8 cellular contexts compared by ENCODE assay signal in the genomic region with DNA sequence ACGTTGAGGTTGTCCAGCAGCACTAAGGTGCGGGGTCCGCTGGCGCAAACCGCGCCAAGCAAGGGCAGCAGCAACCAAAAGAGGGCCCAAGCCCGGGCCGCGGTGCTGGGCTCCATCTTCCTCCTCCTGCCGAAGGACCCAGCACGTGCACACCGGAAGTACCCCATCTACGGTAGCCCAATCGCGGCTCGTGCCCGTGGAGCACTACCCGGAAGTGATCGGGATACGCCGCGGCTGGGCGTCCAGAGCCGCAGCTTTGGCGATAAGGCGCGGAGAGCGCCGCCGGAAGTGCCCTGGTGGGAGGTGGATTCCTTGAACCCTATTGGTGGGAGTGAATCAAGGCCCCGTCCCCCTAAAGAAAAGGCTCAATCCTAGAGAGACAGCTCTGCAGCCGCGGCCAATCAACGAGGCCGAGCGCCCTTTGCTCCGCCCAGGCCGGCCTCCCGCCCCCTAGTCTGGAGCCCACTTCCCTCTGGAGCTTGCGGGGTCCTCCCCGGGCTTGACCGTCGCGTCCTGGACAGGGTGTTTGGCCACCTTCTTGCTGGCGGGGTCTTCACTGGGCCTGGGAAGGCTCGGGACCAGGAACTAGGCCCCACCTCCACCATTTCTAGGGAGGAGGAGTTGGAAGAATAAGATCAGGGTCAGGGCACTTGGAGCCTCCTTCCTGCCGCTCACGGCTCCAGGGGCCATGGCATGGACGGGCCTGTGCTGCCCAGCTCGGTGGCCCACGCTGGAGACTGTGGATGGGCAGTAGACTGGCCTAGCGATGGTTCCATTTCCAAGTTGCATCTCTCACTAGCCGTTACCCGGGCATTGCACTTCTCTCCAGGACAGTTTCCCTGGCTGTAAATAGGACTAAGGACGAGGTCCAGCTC. TPM values are rescaled to one million over a fixed set of nuclear protein-coding genes. Genes with fewer than 3 reads are reported as not detected.
DNase-seq lines count a peak whose midpoint lies in the region; ATAC-seq and TF ChIP-seq lines count a peak whose summit lies in the region.

A gene (minus strand): TSS at position 135 of the 875 bp plus-strand sequence. CDS start 19 bp downstream, at position 116.

- DNase-seq in C1 segment of cervical spinal cord (lab: John Stamatoyannopoulos, UW) (peak; percentile 52 to 99 (median 95)), NCI-H748 (lab: John Stamatoyannopoulos, UW; ENCODE audit: unreplicated experiment) (peak; percentile 98), left lung (peak; percentile 96 to 98)
- DNase-seq in activated CD4-positive, alpha-beta T cell treated with anti-CD3 and anti-CD28 coated beads, Interleukin-2, amount 50 U/mL, for 24 hours (ENCODE audit: low read depth in 1 of 2, low spot score in 1 of 2), result peak; percentile 84 to 95
- peak; percentile 94 for DNase-seq in stimulated activated CD4-positive, alpha-beta T cell treated with anti-CD3 and anti-CD28 coated beads, Interleukin-4, amount 100 ng/mL, for 1 hour

- peak within 1 kb of the TSS; percentile 68 to 94 for H3K4me3 ChIP-seq in left lung

- H3K4me1 ChIP-seq in left lung, result peaks cover 13 to 28% of the 10 kb centered on the region in 2 donors

- peak; percentile 97 for ATAC-seq in GM19328 (IDR thresholded peaks at IDR 0.05; ENCODE audit: unreplicated experiment)
- peak; percentile 94 for ATAC-seq in HG03521 (IDR thresholded peaks at IDR 0.05; ENCODE audit: unreplicated experiment)
- peak; percentile 98 for ATAC-seq in left lung

- H3K27ac Mint-ChIP-seq in dendritic cell treated with granulocyte-macrophage colony-stimulating factor and Interleukin-4, amounts not matched to agents 40 ng/mL and 50 ng/mL, for 4 days, result peak within 1 kb of the TSS; percentile 96

- no peaks in the 10 kb centered on the region for H3K27me3 ChIP-seq in left lung

- intact Hi-C loops in dendritic cell treated with granulocyte-macrophage colony-stimulating factor and Interleukin-4, amounts not matched to agents 40 ng/mL and 50 ng/mL, for 4 days (cut with micrococcal nuclease), result no loop called here
- intact Hi-C loops in left lung (cut with DNase I), result no loop called here

- H3K9me3 ChIP-seq in left lung, result no peaks in the 10 kb centered on the region

- H3K4me3 Mint-ChIP-seq in dendritic cell treated with granulocyte-macrophage colony-stimulating factor and Interleukin-4, amounts not matched to agents 40 ng/mL and 50 ng/mL, for 4 days, result peak within 1 kb of the TSS; percentile 90

- peak in 1 of 2 donors; percentile 50 for TF ChIP-seq CTCF in left lung (IDR thresholded peaks at IDR 0.05)

- peaks cover 0 to 25% of the 10 kb centered on the region in 2 donors for H3K36me3 ChIP-seq in left lung

- H3K4me1 Mint-ChIP-seq in dendritic cell treated with granulocyte-macrophage colony-stimulating factor and Interleukin-4, amounts not matched to agents 40 ng/mL and 50 ng/mL, for 4 days (ENCODE audit: low read depth), result peaks cover 36% of the 10 kb centered on the region

- H3K27me3 Mint-ChIP-seq in dendritic cell treated with granulocyte-macrophage colony-stimulating factor and Interleukin-4, amounts not matched to agents 40 ng/mL and 50 ng/mL, for 4 days, result no peaks in the 10 kb centered on the region

- peaks cover 51% of the 10 kb centered on the region for H3K36me3 Mint-ChIP-seq in dendritic cell treated with granulocyte-macrophage colony-stimulating factor and Interleukin-4, amounts not matched to agents 40 ng/mL and 50 ng/mL, for 4 days (ENCODE audit: low read depth)

- H3K9me3 Mint-ChIP-seq in dendritic cell treated with granulocyte-macrophage colony-stimulating factor and Interleukin-4, amounts not matched to agents 40 ng/mL and 50 ng/mL, for 4 days, result peaks cover under 1% of the 10 kb centered on the region

- H3K27ac ChIP-seq in left lung, result peak within 1 kb of the TSS; percentile 57 to 67

RNA-seq across cellular contexts. Expression of the gene that starts here (rescaled TPM):
- total RNA-seq in left lung, result 100 to 1,000 TPM; 211 to 246 TPM

Comparison
In these comparisons a context has a peak if more than half of its experiments do, and no peak if none do; other contexts are left out.
1. Peak in every context shown above with its lines: DNase-seq, ATAC-seq, H3K4me3 ChIP-seq and H3K27ac ChIP-seq.